Comparison of ENCODE assay signal across 1 cellular context in the genomic region with DNA sequence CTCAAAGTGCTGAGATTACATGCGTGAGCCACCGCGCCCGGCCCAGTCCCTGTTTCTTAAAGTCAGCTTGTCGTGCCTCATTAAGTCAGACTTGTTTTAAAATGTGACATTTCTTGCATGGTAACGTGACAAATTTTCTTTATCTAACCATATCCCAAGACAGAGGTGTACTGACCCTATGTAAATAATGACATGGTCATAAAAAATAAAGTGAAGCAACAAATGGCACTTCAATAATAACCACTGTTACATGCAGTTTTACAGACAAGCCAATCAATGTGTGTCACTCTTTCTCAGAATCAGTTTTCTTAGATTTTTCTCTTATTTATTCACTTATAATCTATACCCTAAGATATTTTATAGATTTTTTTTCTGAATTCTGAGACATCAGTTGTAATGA.
A peak's percentile ranks its signal among the peaks of the same experiment; 100 is the strongest.
TF ChIP-seq lines count a peak whose summit lies in the region.

No MANE protein-coding gene starts in this region.

TF ChIP-seq in HEK293, 187 proteins besides CTCF, POLR2A, EP300 and RAD21 (continued from another document):
- TF ChIP-seq SCRT2 (tag by site-specific recombination; IDR thresholded peaks at IDR 0.05) = peak; percentile 50; the same call in 1 of the 2 replicates
TF ChIP-seq in HEK293: peak in this region for 2.
